Comparison of ENCODE assay signal across 8 cellular contexts in genomic region chr10:3774018-3774813, GRCh38. TPM values are rescaled to one million over a fixed set of nuclear protein-coding genes. Genes with fewer than 3 reads are reported as not detected.
DNase-seq lines count a peak whose midpoint lies in the region; ATAC-seq and TF ChIP-seq lines count a peak whose summit lies in the region.

No MANE protein-coding gene starts in this region.

- H4K20me1 ChIP-seq in HCT116 (ENCODE audit: insufficient read depth), result peaks cover 10% of the 10 kb centered on the region; the same call in 1 of the 2 replicates
- no peaks in the 10 kb centered on the region for H4K20me1 ChIP-seq in fibroblast of lung (ENCODE audit: control insufficient read depth, extremely low read depth, insufficient read depth, low read length)

- H3K36me3 Mint-ChIP-seq in activated T-helper 2 cell treated with anti-CD3 and anti-CD28 coated beads, Interferon-gamma antibody, Interleukin-2, Interleukin-4, amounts not matched to agents 10 μg/mL and 5 μg/mL and 100 μg/mL, durations not matched to agents 14 hours and 24 hours and 36 hours (ENCODE audit: low read depth), result peaks cover 60% of the 10 kb centered on the region

- H3K79me1 ChIP-seq in neuronal stem cell (ENCODE audit: low read depth, low read length), result no peaks in the 10 kb centered on the region

- CTCF ChIA-PET in HCT116 (lab: Charles Lee), result interaction anchor here (1.1 to 1.5 kb wide), 2 partner anchors 11 to 12 kb away, joined by 3 to 4 read pairs; partner anchors contain the start of gene KLF6

- no peak overlapping the region for H2BK5ac ChIP-seq in neuronal stem cell (ENCODE audit: low read length)

- H3K9me3 ChIP-seq in HCT116 (ENCODE audit: control insufficient read depth in 1 of 2, insufficient read depth in 1 of 2, low read depth in 1 of 2, low read length in 2 of 2), result no peaks in the 10 kb centered on the region
- H3K9me3 ChIP-seq in fibroblast of lung (ENCODE audit: control insufficient read depth, insufficient read depth, low read depth, low read length), result no peaks in the 10 kb centered on the region
- no peaks in the 10 kb centered on the region for H3K9me3 ChIP-seq in gastrocnemius medialis
- H3K9me3 ChIP-seq in neuronal stem cell (replicated peaks in 1 of 2; ENCODE audit: control insufficient read depth in 2 of 2, insufficient read depth in 1 of 2, low read depth in 1 of 2, low read length in 2 of 2), result peaks cover 0 to 8% of the 10 kb centered on the region in 2 donors

- no TSS peak for BruUV-seq in HCT116 (replicated peaks; lab: Mats Ljungman, UMichigan)

- RAD21 ChIA-PET in HCT116 (lab: Charles Lee; ENCODE audit: low non-redundant PET in 1 of 2, low total read pairs in 2 of 2, uncharacterized antibody in 2 of 2, unreplicated experiment in 2 of 2), result interaction anchor here in 1 of 2 experiments (0.6 kb wide), 1 partner anchor 73 kb away, joined by 3 read pairs; no protein-coding TSS in a partner anchor

- H3K27ac ChIP-seq in HCT116 (ENCODE audit: low read depth, low read length) (no peak overlapping the region), fibroblast of lung (ENCODE audit: insufficient read depth, low read length) (no peak overlapping the region), gastrocnemius medialis (peak overlapping the region; percentile 97 to 100 (median 98)), neuronal stem cell (replicated peaks; ENCODE audit: low read length) (no peak overlapping the region)

- intact Hi-C loops in HCT116 (cut with micrococcal nuclease) (no loop called here), gastrocnemius medialis (cut with DNase I; ENCODE audit: low total_unique reads) (loop anchor here (10.0 kb wide), 1 partner anchor 149 kb away; no protein-coding TSS in a partner anchor)
- intact Hi-C loops in activated T-helper 2 cell treated with anti-CD3 and anti-CD28 coated beads, Interferon-gamma antibody, Interleukin-2, Interleukin-4, amounts not matched to agents 10 μg/mL and 5 μg/mL and 100 μg/mL, durations not matched to agents 14 hours and 24 hours and 36 hours (cut with micrococcal nuclease), result no loop called here

- TF ChIP-seq CTCF in HCT116 (IDR thresholded peaks at IDR 0.05 in 2 of 3, conservative IDR thresholded peaks at IDR 0.05 in 1 of 3; ENCODE audit: borderline replicate concordance in 1 of 3, insufficient read depth in 1 of 3, low read depth in 2 of 3, low read length in 2 of 3) (0 out of 6 replicates have a peak, but pooled peaks of 1 of the 3 experiments have one; percentile 7), fibroblast of lung (conservative IDR thresholded peaks at IDR 0.05 in 1 of 2, IDR thresholded peaks at IDR 0.05 in 1 of 2; ENCODE audit: low read depth in 1 of 2, low read length in 2 of 2) (no peak), gastrocnemius medialis (IDR thresholded peaks at IDR 0.05 in 4 of 5, conservative IDR thresholded peaks at IDR 0.05 in 1 of 5) (no peak)

- no CpG with 5 or more reads among the region's 17 CpGs for WGBS in neuronal stem cell (ENCODE audit: extremely low coverage in 2 of 2, insufficient read length in 2 of 2, insufficient replicate concordance in 1 of 2), 2 donors

- peak overlapping the region; percentile 51 for H3K27ac Mint-ChIP-seq in activated T-helper 2 cell treated with anti-CD3 and anti-CD28 coated beads, Interferon-gamma antibody, Interleukin-2, Interleukin-4, amounts not matched to agents 10 μg/mL and 5 μg/mL and 100 μg/mL, durations not matched to agents 14 hours and 24 hours and 36 hours

- in situ Hi-C loops in gastrocnemius medialis (cut with MboI; ENCODE audit: low sequenced_read_pairs in 4 of 4), result loop anchor here in 1 of 4 donors (10.0 kb wide), 1 partner anchor 309 kb away; no protein-coding TSS in a partner anchor

- H3K4me2 ChIP-seq in HCT116 (ENCODE audit: low read length) (no peak overlapping the region), fibroblast of lung (ENCODE audit: extremely low read depth, insufficient read depth, low read length) (no peak overlapping the region), neuronal stem cell (ENCODE audit: insufficient read depth, low read length, poor library complexity, severe bottlenecking) (no peak overlapping the region)

- no peak overlapping the region for H2AFZ ChIP-seq in HCT116 (ENCODE audit: low read depth, low read length, poor library complexity, severe bottlenecking)
- no peak overlapping the region for H2AFZ ChIP-seq in fibroblast of lung (ENCODE audit: low read length)
- H2AFZ ChIP-seq in neuronal stem cell (ENCODE audit: low read length), result no peak overlapping the region

- no peak overlapping the region for H3K4me3 ChIP-seq in HCT116 (replicated peaks in 1 of 2; ENCODE audit: low read depth in 1 of 2, low read length in 2 of 2)
- no peak overlapping the region for H3K4me3 ChIP-seq in fibroblast of lung (replicated peaks in 1 of 4; ENCODE audit: control extremely low read depth in 1 of 4, insufficient read depth in 1 of 4, low read depth in 3 of 4, low read length in 4 of 4)
- no peak overlapping the region for H3K4me3 ChIP-seq in gastrocnemius medialis
- H3K4me3 ChIP-seq in neuronal stem cell (ENCODE audit: low read length in 2 of 2), result no peak overlapping the region

- no peak overlapping the region for H2AK5ac ChIP-seq in neuronal stem cell (ENCODE audit: low read depth, low read length)

- no peak overlapping the region for H3K4me3 Mint-ChIP-seq in activated T-helper 2 cell treated with anti-CD3 and anti-CD28 coated beads, Interferon-gamma antibody, Interleukin-2, Interleukin-4, amounts not matched to agents 10 μg/mL and 5 μg/mL and 100 μg/mL, durations not matched to agents 14 hours and 24 hours and 36 hours (ENCODE audit: low read depth)

- no peak overlapping the region for H4K8ac ChIP-seq in neuronal stem cell (ENCODE audit: low read depth, low read length)

- H3K18ac ChIP-seq in neuronal stem cell (ENCODE audit: low read length), result no peak overlapping the region

- POLR2A ChIA-PET in HCT116 (lab: Charles Lee), result interaction anchor here (0.9 to 3.6 kb wide), 5 partner anchors 11 to 78 kb away, joined by 3 to 29 read pairs (median 7); partner anchors contain the start of gene KLF6

- H3K27me3 Mint-ChIP-seq in activated T-helper 2 cell treated with anti-CD3 and anti-CD28 coated beads, Interferon-gamma antibody, Interleukin-2, Interleukin-4, amounts not matched to agents 10 μg/mL and 5 μg/mL and 100 μg/mL, durations not matched to agents 14 hours and 24 hours and 36 hours (ENCODE audit: low read depth), result no peaks in the 10 kb centered on the region

- H3K4ac ChIP-seq in neuronal stem cell (ENCODE audit: low read length), result no peak overlapping the region

- H3K36me3 ChIP-seq in HCT116 (ENCODE audit: control insufficient read depth in 1 of 2, insufficient read depth in 2 of 2, low read length in 2 of 2), result peaks cover 16 to 17% of the 10 kb centered on the region in 2 experiments
- peaks cover 6% of the 10 kb centered on the region for H3K36me3 ChIP-seq in fibroblast of lung (ENCODE audit: control insufficient read depth, insufficient read depth, low read length)
- peaks cover 0 to 25% of the 10 kb centered on the region in 2 donors for H3K36me3 ChIP-seq in gastrocnemius medialis
- peaks cover 8 to 37% of the 10 kb centered on the region in 2 donors for H3K36me3 ChIP-seq in neuronal stem cell (replicated peaks in 1 of 2; ENCODE audit: control insufficient read depth in 2 of 2, insufficient read depth in 2 of 2, low read length in 2 of 2)

- ATAC-seq in HCT116, result no peak
- ATAC-seq in gastrocnemius medialis, result no peak
- no peak for ATAC-seq in HG03342 (IDR thresholded peaks at IDR 0.05; ENCODE audit: unreplicated experiment)

- no peak overlapping the region for H4K91ac ChIP-seq in neuronal stem cell (ENCODE audit: low read depth, low read length, poor library complexity)

- H3K9me2 ChIP-seq in HCT116 (ENCODE audit: insufficient read depth), result no peaks in the 10 kb centered on the region

- H3K14ac ChIP-seq in neuronal stem cell (ENCODE audit: low read length), result no peak overlapping the region

- H3K9ac ChIP-seq in HCT116 (ENCODE audit: low read length), result no peak overlapping the region
- no peak overlapping the region for H3K9ac ChIP-seq in fibroblast of lung (ENCODE audit: insufficient read depth, low read length)
- no peak overlapping the region for H3K9ac ChIP-seq in neuronal stem cell (ENCODE audit: low read depth, low read length, poor library complexity)

- no peak overlapping the region for H2BK120ac ChIP-seq in neuronal stem cell (ENCODE audit: low read depth, low read length)

- H2BK15ac ChIP-seq in neuronal stem cell (ENCODE audit: low read length), result no peak overlapping the region

- peaks cover 40 to 50% of the 10 kb centered on the region in 2 experiments for H3K4me1 ChIP-seq in HCT116 (ENCODE audit: control insufficient read depth in 1 of 2, insufficient read depth in 2 of 2, low read length in 2 of 2)
- H3K4me1 ChIP-seq in fibroblast of lung (ENCODE audit: control insufficient read depth, extremely low read depth, insufficient read depth, low read length), result peaks cover 12% of the 10 kb centered on the region
- peaks cover 47% of the 10 kb centered on the region in 2 donors for H3K4me1 ChIP-seq in gastrocnemius medialis
- peaks cover 0 to 10% of the 10 kb centered on the region in 2 donors for H3K4me1 ChIP-seq in neuronal stem cell (ENCODE audit: control insufficient read depth in 2 of 2, insufficient read depth in 1 of 2, low read depth in 1 of 2, low read length in 2 of 2)

- H3K4me1 Mint-ChIP-seq in activated T-helper 2 cell treated with anti-CD3 and anti-CD28 coated beads, Interferon-gamma antibody, Interleukin-2, Interleukin-4, amounts not matched to agents 10 μg/mL and 5 μg/mL and 100 μg/mL, durations not matched to agents 14 hours and 24 hours and 36 hours (ENCODE audit: low read depth), result peaks cover 38% of the 10 kb centered on the region

- no peak for TF ChIP-seq POLR2A in HCT116 (IDR thresholded peaks at IDR 0.05; ENCODE audit: borderline replicate concordance, extremely low read depth, insufficient read depth, insufficient read length)
- TF ChIP-seq POLR2A in gastrocnemius medialis (IDR thresholded peaks at IDR 0.05), result no peak

- no peak overlapping the region for H2BK12ac ChIP-seq in neuronal stem cell (ENCODE audit: low read length)

- H3K23ac ChIP-seq in neuronal stem cell (ENCODE audit: low read depth, low read length, poor library complexity), result no peak overlapping the region

- no peaks in the 10 kb centered on the region for H3K9me3 Mint-ChIP-seq in activated T-helper 2 cell treated with anti-CD3 and anti-CD28 coated beads, Interferon-gamma antibody, Interleukin-2, Interleukin-4, amounts not matched to agents 10 μg/mL and 5 μg/mL and 100 μg/mL, durations not matched to agents 14 hours and 24 hours and 36 hours

- H3K79me2 ChIP-seq in HCT116 (ENCODE audit: insufficient read depth, low read length) (peaks cover 20% of the 10 kb centered on the region), fibroblast of lung (ENCODE audit: control insufficient read depth, insufficient read depth, low read length) (peaks cover 13% of the 10 kb centered on the region)

- TF ChIP-seq RAD21 in HCT116 (IDR thresholded peaks at IDR 0.05; ENCODE audit: low read depth), result no peak

- DNase-seq in HCT116 (ENCODE audit: low read depth, low spot score) (no peak), fibroblast of lung (ENCODE audit: low read depth in 2 of 2) (peak; percentile 37 to 70), gastrocnemius medialis (no peak), neuronal stem cell (ENCODE audit: low spot score) (no peak), GDM1 (lab: John Stamatoyannopoulos, UW) (no peak)
- no peak for DNase-seq in activated T-helper 2 cell treated with anti-CD3 and anti-CD28 coated beads, Interferon-gamma antibody, Interleukin-2, Interleukin-4, amounts not matched to agents 10 μg/mL and 5 μg/mL and 100 μg/mL, durations not matched to agents 14 hours and 24 hours and 36 hours (ENCODE audit: low spot score)
- no peak for DNase-seq in activated CD4-positive, CD25-positive, alpha-beta regulatory T cell (lab: John Stamatoyannopoulos, UW)

- H3K27me3 ChIP-seq in HCT116 (ENCODE audit: insufficient read depth, low read length) (no peaks in the 10 kb centered on the region), fibroblast of lung (ENCODE audit: control insufficient read depth, insufficient read depth, low read length) (no peaks in the 10 kb centered on the region), gastrocnemius medialis (no peaks in the 10 kb centered on the region), neuronal stem cell (ENCODE audit: control insufficient read depth in 3 of 3, insufficient read depth in 3 of 3, low read depth in 1 of 3, low read length in 3 of 3) (no peaks in the 10 kb centered on the region)

RNA-seq across cellular contexts. Expression of gene KLF6, which starts 10.8 kb away (rescaled TPM):
- total RNA-seq in HCT116 (2021; ENCODE audit: unreplicated experiment) (82.2 TPM), fibroblast of lung (39.0 and 96.1 TPM in 2 replicates), gastrocnemius medialis (10 to 100 TPM; 23.3 to 84.7 (median 49.8) TPM)
- 119 and 155 TPM in 2 replicates for polyA plus RNA-seq in HCT116 (2012)
- total RNA-seq in activated T-helper 2 cell treated with anti-CD3 and anti-CD28 coated beads, Interferon-gamma antibody, Interleukin-2, Interleukin-4, amounts not matched to agents 10 μg/mL and 5 μg/mL and 100 μg/mL, durations not matched to agents 14 hours and 24 hours and 36 hours, result 126 and 129 TPM in 2 replicates
- 105 and 140 TPM in 2 replicates for polyA plus RNA-seq in fibroblast of lung
- polyA plus RNA-seq in fibroblast of lung (2012), result 81.6 and 107 TPM in 2 replicates
- 181 and 546 TPM in 2 replicates for polyA minus RNA-seq in fibroblast of lung (ENCODE audit: low replicate concordance)
- polyA plus RNA-seq in neuronal stem cell (2013, experiment 1 of 2), result 12.9 TPM
- 13.2 TPM for polyA plus RNA-seq in neuronal stem cell (2013, experiment 2 of 2)

Comparison
In these comparisons a context has a peak if more than half of its experiments do, and no peak if none do; other contexts are left out.
1. DNase-seq: peak in fibroblast of lung (2 of 2); none in HCT116 (single experiment), activated T-helper 2 cell treated with anti-CD3 and anti-CD28 coated beads, Interferon-gamma antibody, Interleukin-2, Interleukin-4, amounts not matched to agents 10 μg/mL and 5 μg/mL and 100 μg/mL, durations not matched to agents 14 hours and 24 hours and 36 hours (single experiment), gastrocnemius medialis (0 of 2), neuronal stem cell (single experiment), GDM1 (single experiment) and activated CD4-positive, CD25-positive, alpha-beta regulatory T cell (0 of 4).
2. H3K27ac ChIP-seq: peak in gastrocnemius medialis (4 of 4); none in HCT116 (single experiment), fibroblast of lung (single experiment) and neuronal stem cell (single experiment).